Comparison of ENCODE assay signal across 14 cellular contexts in the genomic region with DNA sequence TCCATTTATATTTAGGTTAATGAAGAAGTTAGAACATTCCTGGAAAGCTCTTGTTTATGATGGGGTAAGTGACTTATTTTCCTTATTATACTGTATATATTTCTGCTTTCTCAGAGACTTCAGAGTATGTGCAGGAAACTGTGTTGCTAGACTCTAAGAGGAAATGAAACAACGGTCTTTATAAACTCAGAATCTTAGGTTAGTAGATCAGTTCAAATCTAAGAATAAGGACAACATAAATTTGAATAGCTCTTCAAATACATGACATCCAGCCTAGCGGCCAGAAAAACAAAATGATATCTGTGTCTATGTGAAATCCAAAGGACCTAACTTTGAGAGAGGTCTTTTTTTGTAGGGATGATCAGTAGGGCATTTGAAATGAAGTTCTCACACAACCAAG.
A peak's percentile ranks its signal among the peaks of the same experiment; 100 is the strongest.
DNase-seq lines count a peak whose midpoint lies in the region; ATAC-seq and TF ChIP-seq lines count a peak whose summit lies in the region.
"Had no signal": no experiment of that assay in that cellular context is flagged by ENCODE, and none has a peak within 500 bp of the region (broad histone marks: within the 10 kb centered on the region; RNA-seq: fewer than 3 reads in every experiment).

No MANE protein-coding gene starts in this region.

- ATAC-seq in GM18511 (IDR thresholded peaks at IDR 0.05; ENCODE audit: unreplicated experiment), result peak; percentile 61
- peak; percentile 70 for ATAC-seq in GM21423 (IDR thresholded peaks at IDR 0.05; ENCODE audit: unreplicated experiment)
- peak; percentile 63 for ATAC-seq in HG03175 (IDR thresholded peaks at IDR 0.05; ENCODE audit: unreplicated experiment)
- ATAC-seq: T-cell had no signal

- intact Hi-C loops in esophagus muscularis mucosa (cut with DNase I), result no loop called here

- H3K36me3 ChIP-seq in esophagus muscularis mucosa, result no peaks in the 10 kb centered on the region
- H3K36me3 ChIP-seq: esophagus squamous epithelium had no signal

- 58% methylated on average over 2 of the region's 2 CpGs for WGBS in esophagus muscularis mucosa

- DNase-seq in germinal center (ENCODE audit: low spot score), result peak; percentile 60
- DNase-seq in esophagus muscularis mucosa (ENCODE audit: extremely low spot score), result no peak
- DNase-seq in activated CD8-positive, alpha-beta memory T cell treated with anti-CD3 and anti-CD28 coated beads for 24 hours, result no peak
- DNase-seq in SW480 (ENCODE audit: low spot score), result no peak
- no peak for DNase-seq in cerebellar cortex (ENCODE audit: low spot score)
- DNase-seq: CD4-positive, alpha-beta memory T cell; esophagus squamous epithelium; GDM1; NCI-H187 treated with DMSO at 0.1 percent for 48 hours; NK-92 treated with Interleukin-12 subunit alpha and Interleukin-12 subunit beta, amount 100 ng/mL, for 24 hours; T-cell had no signal

- no peak for TF ChIP-seq EP300 in esophagus muscularis mucosa (IDR thresholded peaks at IDR 0.05)

- no peak overlapping the region for H3K4me3 ChIP-seq in esophagus muscularis mucosa
- H3K4me3 ChIP-seq: esophagus squamous epithelium had no signal

- H3K27ac ChIP-seq in esophagus muscularis mucosa (replicated peaks in 1 of 4), result no peak overlapping the region
- H3K27ac ChIP-seq: esophagus squamous epithelium had no signal

- TF ChIP-seq POLR2A in esophagus muscularis mucosa (IDR thresholded peaks at IDR 0.05; ENCODE audit: low read depth), result no peak

- no peak for TF ChIP-seq CTCF in esophagus muscularis mucosa (IDR thresholded peaks at IDR 0.05)

- H3K9me3 ChIP-seq in esophagus muscularis mucosa, result no peaks in the 10 kb centered on the region
- H3K9me3 ChIP-seq: esophagus squamous epithelium had no signal

- no peaks in the 10 kb centered on the region for H3K4me1 ChIP-seq in esophagus muscularis mucosa
- H3K4me1 ChIP-seq: esophagus squamous epithelium had no signal

- H3K27me3 ChIP-seq in esophagus muscularis mucosa, result no peaks in the 10 kb centered on the region
- H3K27me3 ChIP-seq: esophagus squamous epithelium had no signal
